8 cellular contexts compared by ENCODE assay signal in the genomic region with DNA sequence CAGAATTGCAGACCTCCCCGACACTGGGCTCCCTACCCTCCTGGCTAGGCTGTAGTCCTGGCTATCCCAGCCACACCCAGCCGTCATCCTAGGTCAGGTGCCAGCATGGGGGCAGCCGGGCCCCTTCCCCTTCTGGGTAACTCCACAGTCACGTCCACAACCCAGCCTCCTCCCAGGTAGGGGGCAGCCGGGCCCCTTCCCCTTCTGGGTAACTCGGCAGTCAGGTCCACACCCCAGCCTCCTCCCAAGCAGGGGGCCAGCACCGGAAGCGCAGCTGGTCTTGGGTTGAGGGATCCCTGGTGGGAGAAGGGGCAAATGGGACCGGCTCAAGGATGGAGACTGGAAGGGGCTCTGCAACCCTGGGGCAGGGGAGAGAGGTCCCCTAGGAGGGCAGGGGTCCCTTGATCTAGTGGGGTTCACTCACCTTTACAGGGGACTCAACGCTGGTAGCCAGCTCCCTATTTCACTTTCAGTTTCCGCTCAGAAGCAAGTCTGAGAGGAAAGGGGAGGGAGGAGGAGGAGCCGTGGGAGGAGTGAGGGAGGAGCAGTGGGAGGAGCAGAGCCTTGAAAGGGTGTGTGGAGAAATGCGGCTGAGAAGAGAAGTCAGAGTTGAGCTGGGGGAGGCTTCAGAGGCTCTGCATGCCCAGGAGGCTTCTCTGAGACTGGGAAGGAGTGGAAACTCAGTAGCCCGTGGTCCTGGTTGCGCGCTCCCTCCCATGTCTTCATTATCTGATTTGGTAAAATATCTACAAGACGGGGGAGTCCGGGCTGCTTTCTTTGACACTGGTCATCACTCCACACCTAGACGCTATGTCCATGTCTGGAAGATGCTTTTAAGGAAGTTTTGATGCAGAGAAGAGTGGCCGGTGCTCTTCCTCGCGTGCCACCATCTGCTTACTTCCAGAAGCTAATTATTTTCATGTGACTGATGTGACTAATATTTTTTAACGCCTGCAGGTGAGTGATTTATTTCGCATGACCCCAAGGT. TPM values are rescaled to one million over a fixed set of nuclear protein-coding genes. Genes with fewer than 3 reads are reported as not detected.
DNase-seq lines count a peak whose midpoint lies in the region; ATAC-seq lines count a peak whose summit lies in the region.

A gene (minus strand): TSS at position 494 of the 988 bp plus-strand sequence. CDS start 3,293 bp downstream, outside the sequence.

- DNase-seq in DMS79 (lab: John Stamatoyannopoulos, UW) = peak; percentile 72
- peak; percentile 74 for DNase-seq in HuH-7 (ENCODE audit: low spot score)
- peak; percentile 88 to 90 for DNase-seq in SJSA1 (ENCODE audit: low read depth in 1 of 2, low spot score in 2 of 2)
- DNase-seq in activated naive CD4-positive, alpha-beta T cell treated with anti-CD3 and anti-CD28 coated beads for 36 hours = peak; percentile 96
- DNase-seq in germinal center (ENCODE audit: low spot score) = peak; percentile 85
- DNase-seq in nucleus accumbens (lab: John Stamatoyannopoulos, UW) = peak in 53 of 56 donors; percentile 3 to 83 (median 42)
- peak; percentile 67 for DNase-seq in superior temporal gyrus (ENCODE audit: extremely low spot score)

- no peaks in the 10 kb centered on the region for H3K4me1 ChIP-seq in SJSA1 (replicated peaks)

- H3K27ac Mint-ChIP-seq in activated naive CD4-positive, alpha-beta T cell treated with anti-CD3 and anti-CD28 coated beads for 36 hours = peak within 1 kb of the TSS; percentile 88

- H3K27ac ChIP-seq in SJSA1 = peak within 1 kb of the TSS; percentile 57

- peaks cover 34% of the 10 kb centered on the region for H3K4me1 Mint-ChIP-seq in activated naive CD4-positive, alpha-beta T cell treated with anti-CD3 and anti-CD28 coated beads for 36 hours (ENCODE audit: low read depth)

- CTCF ChIA-PET in activated naive CD4-positive, alpha-beta T cell treated with anti-CD3 and anti-CD28 coated beads for 36 hours (lab: Charles Lee) = interaction anchor here (0.6 to 2.0 kb wide), 3 partner anchors 147 to 216 kb away, joined by 3 to 10 read pairs (median 5); no protein-coding TSS in a partner anchor

- peak within 1 kb of the TSS; percentile 62 for H3K4me3 ChIP-seq in SJSA1

- peak; percentile 100 for ATAC-seq in GM21515 (IDR thresholded peaks at IDR 0.05; ENCODE audit: unreplicated experiment)

- peaks cover 10% of the 10 kb centered on the region for H3K27me3 Mint-ChIP-seq in activated naive CD4-positive, alpha-beta T cell treated with anti-CD3 and anti-CD28 coated beads for 36 hours (ENCODE audit: low read depth)

- H3K27me3 ChIP-seq in SJSA1 (replicated peaks) = 0 out of 2 replicates have a peak, but pooled peaks cover 2% of the 10 kb centered on the region

- H3K36me3 Mint-ChIP-seq in activated naive CD4-positive, alpha-beta T cell treated with anti-CD3 and anti-CD28 coated beads for 36 hours (ENCODE audit: low read depth) = peaks cover 30% of the 10 kb centered on the region

- H3K4me3 Mint-ChIP-seq in activated naive CD4-positive, alpha-beta T cell treated with anti-CD3 and anti-CD28 coated beads for 36 hours = peak within 1 kb of the TSS; percentile 86

- H3K9me3 Mint-ChIP-seq in activated naive CD4-positive, alpha-beta T cell treated with anti-CD3 and anti-CD28 coated beads for 36 hours = peaks cover 5% of the 10 kb centered on the region

- intact Hi-C loops in activated naive CD4-positive, alpha-beta T cell treated with anti-CD3 and anti-CD28 coated beads for 36 hours (cut with micrococcal nuclease) = loop anchor here (1.0 kb wide), 3 partner anchors 100 to 215 kb away; a partner anchor contains a TSS

- no peaks in the 10 kb centered on the region for H3K9me3 ChIP-seq in SJSA1 (replicated peaks)

- H3K36me3 ChIP-seq in SJSA1 = peaks cover 24% of the 10 kb centered on the region

RNA-seq across cellular contexts. Expression of the gene that starts here (rescaled TPM):
- total RNA-seq in SJSA1 (2014; rRNA removed; shearing (Covaris generic)) = 22.5 and 24.4 TPM in 2 replicates
- total RNA-seq in activated naive CD4-positive, alpha-beta T cell treated with anti-CD3 and anti-CD28 coated beads for 36 hours = 10 to 100 TPM; 23.5 to 26.0 TPM

Comparison
In these comparisons a context has a peak if more than half of its experiments do, and no peak if none do; other contexts are left out.
1. Peak in every context shown above with its lines: DNase-seq, ATAC-seq, H3K4me3 ChIP-seq and H3K27ac ChIP-seq.
2. DNase-seq: peak in every context shown above with its lines; median percentile 96 in activated naive CD4-positive, alpha-beta T cell treated with anti-CD3 and anti-CD28 coated beads for 36 hours; 89 in SJSA1; 85 in germinal center; 74 in HuH-7; 72 in DMS79; 67 in superior temporal gyrus; 42 in nucleus accumbens.